In genomic region chr2:10412380-10412779, GRCh38 we compare ENCODE assay signal across 9 cellular contexts. TPM values are rescaled to one million over a fixed set of nuclear protein-coding genes. Genes with fewer than 3 reads are reported as not detected.
DNase-seq lines count a peak whose midpoint lies in the region; ATAC-seq and TF ChIP-seq lines count a peak whose summit lies in the region.
"Had no signal": no experiment of that assay in that cellular context is flagged by ENCODE, and none has a peak within 500 bp of the region (broad histone marks: within the 10 kb centered on the region; RNA-seq: fewer than 3 reads in every experiment).

No MANE protein-coding gene starts in this region.

- peak; percentile 58 for DNase-seq in activated T-cell treated with anti-CD3 and anti-CD28 coated beads, Interleukin-2, amount 50 U/mL, for 72 hours
- DNase-seq in activated T-cell treated with anti-CD3 and anti-CD28 coated beads, Interleukin-2, amount 50 U/mL, for 1 hour = no peak
- DNase-seq in activated naive CD4-positive, alpha-beta T cell treated with anti-CD3 and anti-CD28 coated beads, Interleukin-2, amount 50 U/mL, for 72 hours (ENCODE audit: low spot score in 2 of 2) = peak in 1 of 2 donors; percentile 38
- DNase-seq in mesenteric fat pad (ENCODE audit: low spot score) = no peak

- no peak overlapping the region for H3K4me3 Mint-ChIP-seq in activated T-cell treated with anti-CD3 and anti-CD28 coated beads, Interleukin-2, amount 50 U/mL, for 72 hours
- H3K4me3 Mint-ChIP-seq in IgD-negative memory B cell = no peak overlapping the region

- H3K4me1 Mint-ChIP-seq in activated T-cell treated with anti-CD3 and anti-CD28 coated beads, Interleukin-2, amount 50 U/mL, for 72 hours (ENCODE audit: low read depth) = peaks cover 31% of the 10 kb centered on the region
- H3K4me1 Mint-ChIP-seq in IgD-negative memory B cell = peaks cover 39 to 51% (median 48%) of the 10 kb centered on the region in 3 donors

- no peaks in the 10 kb centered on the region for H3K9me3 ChIP-seq in neutrophil
- H3K9me3 ChIP-seq: heart left ventricle had no signal

- no peaks in the 10 kb centered on the region for H3K36me3 ChIP-seq in neutrophil
- H3K36me3 ChIP-seq: heart left ventricle had no signal

- H3K36me3 Mint-ChIP-seq in activated T-cell treated with anti-CD3 and anti-CD28 coated beads, Interleukin-2, amount 50 U/mL, for 72 hours (ENCODE audit: insufficient read depth in 2 of 2) = no peaks in the 10 kb centered on the region
- peaks cover 2% of the 10 kb centered on the region for H3K36me3 Mint-ChIP-seq in IgD-negative memory B cell
- H3K36me3 Mint-ChIP-seq in activated naive CD4-positive, alpha-beta T cell treated with anti-CD3 and anti-CD28 coated beads, Interleukin-2, amount 50 U/mL, for 72 hours = peaks cover 0 to 8% of the 10 kb centered on the region in 2 donors

- H3K4me3 ChIP-seq in neutrophil (ENCODE audit: low read depth in 1 of 2, low read length in 1 of 2) = no peak overlapping the region
- H3K4me3 ChIP-seq: heart left ventricle had no signal

- no peaks in the 10 kb centered on the region for H3K9me3 Mint-ChIP-seq in activated T-cell treated with anti-CD3 and anti-CD28 coated beads, Interleukin-2, amount 50 U/mL, for 72 hours
- no peaks in the 10 kb centered on the region for H3K9me3 Mint-ChIP-seq in IgD-negative memory B cell
- H3K9me3 Mint-ChIP-seq in activated naive CD4-positive, alpha-beta T cell treated with anti-CD3 and anti-CD28 coated beads, Interleukin-2, amount 50 U/mL, for 72 hours = no peaks in the 10 kb centered on the region

- no peaks in the 10 kb centered on the region for H3K27me3 Mint-ChIP-seq in activated T-cell treated with anti-CD3 and anti-CD28 coated beads, Interleukin-2, amount 50 U/mL, for 72 hours (ENCODE audit: low read depth)
- no peaks in the 10 kb centered on the region for H3K27me3 Mint-ChIP-seq in IgD-negative memory B cell

- H3K27me3 ChIP-seq in neutrophil = no peaks in the 10 kb centered on the region
- H3K27me3 ChIP-seq: heart left ventricle had no signal

- peaks cover 50% of the 10 kb centered on the region in 2 experiments for H3K4me1 ChIP-seq in neutrophil (ENCODE audit: control insufficient read depth in 1 of 2, insufficient read depth in 1 of 2, low read depth in 1 of 2, low read length in 1 of 2)

- H3K27ac ChIP-seq in neutrophil = peak overlapping the region; percentile 96
- H3K27ac ChIP-seq: heart left ventricle had no signal

- ATAC-seq in activated T-cell treated with anti-CD3 and anti-CD28 coated beads, Interleukin-2, amount 50 U/mL, for 72 hours (replicated peaks in 1 of 2) = peak; percentile 22 to 24
- ATAC-seq in activated naive CD4-positive, alpha-beta T cell treated with anti-CD3 and anti-CD28 coated beads, Interleukin-2, amount 50 U/mL, for 72 hours = peak; percentile 10 to 21
- no peak for ATAC-seq in HG03457 (IDR thresholded peaks at IDR 0.05; ENCODE audit: unreplicated experiment)
- no peak for ATAC-seq in activated CD4-positive, CD25-positive, alpha-beta regulatory T cell treated with anti-CD3 and anti-CD28 coated beads, Interleukin-2, amount 50 U/mL, for 24 hours

- TF ChIP-seq CTCF in neutrophil (IDR thresholded peaks at IDR 0.05) = no peak

- H3K27ac Mint-ChIP-seq in activated T-cell treated with anti-CD3 and anti-CD28 coated beads, Interleukin-2, amount 50 U/mL, for 72 hours = no peak overlapping the region
- H3K27ac Mint-ChIP-seq in IgD-negative memory B cell = peak overlapping the region in 2 of 3 donors; percentile 81 to 86
- H3K27ac Mint-ChIP-seq in activated naive CD4-positive, alpha-beta T cell treated with anti-CD3 and anti-CD28 coated beads, Interleukin-2, amount 50 U/mL, for 72 hours = peak overlapping the region in 1 of 2 donors; percentile 50

RNA-seq across cellular contexts. Expression of gene ODC1, which starts 35.7 kb away (rescaled TPM):
- 10 to 100 TPM; 72.0 to 73.5 TPM for total RNA-seq in activated T-cell treated with anti-CD3 and anti-CD28 coated beads, Interleukin-2, amount 50 U/mL, for 72 hours
- 207 TPM for polyA plus RNA-seq in IgD-negative memory B cell
- total RNA-seq in activated naive CD4-positive, alpha-beta T cell treated with anti-CD3 and anti-CD28 coated beads, Interleukin-2, amount 50 U/mL, for 72 hours = 10 to 100 TPM; 75.3 to 84.6 TPM
- total RNA-seq in mesenteric fat pad = 32.8 TPM

Comparison
In these comparisons a context has a peak if more than half of its experiments do, and no peak if none do; other contexts are left out.
1. DNase-seq: peak in activated T-cell treated with anti-CD3 and anti-CD28 coated beads, Interleukin-2, amount 50 U/mL, for 72 hours (2 of 2); none in activated T-cell treated with anti-CD3 and anti-CD28 coated beads, Interleukin-2, amount 50 U/mL, for 1 hour (single experiment) and mesenteric fat pad (single experiment).
2. ATAC-seq: peak in activated T-cell treated with anti-CD3 and anti-CD28 coated beads, Interleukin-2, amount 50 U/mL, for 72 hours (2 of 2) and activated naive CD4-positive, alpha-beta T cell treated with anti-CD3 and anti-CD28 coated beads, Interleukin-2, amount 50 U/mL, for 72 hours (2 of 2); none in HG03457 (single experiment) and activated CD4-positive, CD25-positive, alpha-beta regulatory T cell treated with anti-CD3 and anti-CD28 coated beads, Interleukin-2, amount 50 U/mL, for 24 hours (0 of 2).